In genomic region chr3:64554086-64554920, GRCh38 we compare ENCODE assay signal across 28 cellular contexts.
"Had no signal": no experiment of that assay in that cellular context is flagged by ENCODE, and none has a peak within 500 bp of the region (broad histone marks: within the 10 kb centered on the region; RNA-seq: fewer than 3 reads in every experiment).

No MANE protein-coding gene starts in this region.

- FAIRE-seq: colon, keratinocyte, TTC549 had no signal

- H3K27ac ChIP-seq: brain microvascular endothelial cell, left ventricle myocardium inferior, upper lobe of right lung, WERI-Rb-1 had no signal

- H3K36me3 ChIP-seq: brain microvascular endothelial cell, WERI-Rb-1 had no signal

- H3K27me3 ChIP-seq: brain microvascular endothelial cell, sigmoid colon, upper lobe of right lung had no signal

- ATAC-seq: activated CD8-positive, alpha-beta memory T cell treated with anti-CD3 and anti-CD28 coated beads, Interleukin-2, amount 10 ng/mL, durations not matched to agents 7 days and 5 days; activated CD8-positive, alpha-beta T cell treated with anti-CD3 and anti-CD28 coated beads for 36 hours; activated naive CD8-positive, alpha-beta T cell treated with anti-CD3 and anti-CD28 coated beads, Interleukin-2, amount 50 U/mL, for 24 hours; esophagus mucosa; SK-N-SH treated with all-trans-retinoic acid at 6 μM for 48 hours; T-cell; upper lobe of right lung had no signal

- H3K4me1 ChIP-seq: upper lobe of right lung had no signal

- DNase-seq: activated CD4-positive, alpha-beta T cell treated with anti-CD3 and anti-CD28 coated beads, Interleukin-2, amount 10 ng/mL, durations not matched to agents 7 days and 5 days; activated CD4-positive, CD25-positive, alpha-beta regulatory T cell treated with anti-CD3 and anti-CD28 coated beads, Interleukin-2, amount 50 U/mL, for 72 hours; activated CD8-positive, alpha-beta memory T cell treated with anti-CD3 and anti-CD28 coated beads, Interleukin-2, amount 10 ng/mL, durations not matched to agents 7 days and 5 days; activated CD8-positive, alpha-beta T cell treated with anti-CD3 and anti-CD28 coated beads for 36 hours; activated gamma-delta T cell; activated naive CD4-positive, alpha-beta T cell treated with anti-CD3 and anti-CD28 coated beads, Interleukin-2, amount 50 U/mL, for 16 hours; activated naive CD8-positive, alpha-beta T cell treated with anti-CD3 and anti-CD28 coated beads, Interleukin-2, amount 50 U/mL, for 24 hours; activated T-cell treated with anti-CD3 and anti-CD28 coated beads for 4 hours; aorta; brain microvascular endothelial cell; central memory CD4-positive, alpha-beta T cell; effector memory CD4-positive, alpha-beta T cell; left ventricle myocardium inferior; naive B cell; posterior cingulate gyrus; sigmoid colon; stimulated activated CD4-positive, alpha-beta T cell treated with anti-CD3 and anti-CD28 coated beads, Interleukin-15, amount 100 ng/mL, for 24 hours; stimulated activated CD4-positive, alpha-beta T cell treated with anti-CD3 and anti-CD28 coated beads, Interleukin-4, amount 100 ng/mL, for 24 hours; stimulated activated naive CD4-positive, alpha-beta T cell treated with Interleukin-2 at 50 U/mL for 16 hours; T-cell; upper lobe of right lung; WERI-Rb-1 had no signal

- H3K4me3 ChIP-seq: left ventricle myocardium inferior, sigmoid colon, smooth muscle cell, upper lobe of right lung had no signal

- H3K9me3 ChIP-seq: left ventricle myocardium inferior, sigmoid colon, upper lobe of right lung had no signal

- H3K4me2 ChIP-seq: smooth muscle cell had no signal
